ENCODE assay signal across 23 cellular contexts in the genomic region with DNA sequence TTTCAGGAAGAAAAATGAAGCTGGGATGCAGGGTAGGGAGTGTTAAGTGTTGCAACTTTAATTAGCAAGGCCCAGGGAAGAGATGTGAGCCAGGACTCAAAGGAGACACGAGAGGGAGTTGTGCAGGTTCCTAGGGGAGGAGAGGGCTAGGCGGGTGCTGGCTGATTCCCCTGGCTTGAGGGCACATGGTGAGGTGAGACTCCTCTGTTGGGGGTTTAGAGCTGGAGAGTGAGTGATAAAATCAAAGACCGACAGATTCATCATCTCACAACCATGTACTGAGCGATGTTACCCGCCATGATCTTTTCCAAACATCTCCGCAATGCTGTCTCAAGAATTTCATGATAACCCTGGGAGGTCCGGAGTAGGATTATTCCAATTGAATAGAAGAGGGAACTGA.
DNase-seq lines count a peak whose midpoint lies in the region; ATAC-seq and TF ChIP-seq lines count a peak whose summit lies in the region.
"Had no signal": no experiment of that assay in that cellular context is flagged by ENCODE, and none has a peak within 500 bp of the region (broad histone marks: within the 10 kb centered on the region; RNA-seq: fewer than 3 reads in every experiment).

No MANE protein-coding gene starts in this region.

- BruUV-seq in OCI-LY7 (replicated peaks; lab: Mats Ljungman, UMichigan): no TSS peak

- H4K20me1 ChIP-seq in Karpas-422 (ENCODE audit: insufficient read depth, low read depth, low read length) (no peaks in the 10 kb centered on the region), OCI-LY7 (ENCODE audit: insufficient read depth, low read length) (no peaks in the 10 kb centered on the region)
- H4K20me1 ChIP-seq: BLaER1 treated with 17β-estradiol and CSF1 and Interleukin-3, amounts not matched to agents 10 nM and 100 nM had no signal

- H3K9me3 ChIP-seq in Karpas-422 (ENCODE audit: low read length) (no peaks in the 10 kb centered on the region), OCI-LY7 (ENCODE audit: low read length) (no peaks in the 10 kb centered on the region)
- H3K9me3 ChIP-seq: A549; BE2C; BLaER1 treated with 17β-estradiol and CSF1 and Interleukin-3, amounts not matched to agents 10 nM and 100 nM; HAP-1 had no signal

- H3K4me2 ChIP-seq in Karpas-422 (ENCODE audit: low read depth, low read length, poor library complexity, severe bottlenecking) (peak overlapping the region; percentile 37), OCI-LY7 (ENCODE audit: low read length) (peak overlapping the region; percentile 68)
- H3K4me2 ChIP-seq: A549, GM23338 had no signal

- intact Hi-C loops in OCI-LY7 (cut with micrococcal nuclease; ENCODE audit: unreplicated experiment) (no loop called here), posterior vena cava (cut with DNase I) (no loop called here)

- peaks cover 70% of the 10 kb centered on the region for H3K4me1 ChIP-seq in Karpas-422 (ENCODE audit: low read length)
- peaks cover 35% of the 10 kb centered on the region for H3K4me1 ChIP-seq in OCI-LY7 (ENCODE audit: insufficient read depth, low read length, poor library complexity, severe bottlenecking)
- no peaks in the 10 kb centered on the region for H3K4me1 ChIP-seq in foreskin keratinocyte
- H3K4me1 ChIP-seq: A549, BE2C, HAP-1 had no signal

- POLR2A ChIA-PET in OCI-LY7 (lab: Charles Lee): no interaction called here

- H2AFZ ChIP-seq in Karpas-422 (ENCODE audit: low read length) (no peak overlapping the region), OCI-LY7 (ENCODE audit: low read length) (no peak overlapping the region)
- H2AFZ ChIP-seq: GM23338 had no signal

- H3K79me2 ChIP-seq in Karpas-422 (ENCODE audit: low read length) (no peaks in the 10 kb centered on the region), OCI-LY7 (ENCODE audit: insufficient read depth, low read depth, low read length) (no peaks in the 10 kb centered on the region)

- H3K27me3 ChIP-seq in Karpas-422 (ENCODE audit: low read length) (no peaks in the 10 kb centered on the region), foreskin keratinocyte (peaks cover 4% of the 10 kb centered on the region)
- H3K27me3 ChIP-seq: BE2C; BLaER1 treated with 17β-estradiol and CSF1 and Interleukin-3, amounts not matched to agents 10 nM and 100 nM had no signal

- no peaks in the 10 kb centered on the region for H3K36me3 ChIP-seq in Karpas-422 (ENCODE audit: insufficient read depth, low read length)
- H3K36me3 ChIP-seq in OCI-LY7 (ENCODE audit: insufficient read depth, low read length): no peaks in the 10 kb centered on the region
- H3K36me3 ChIP-seq: BE2C; BLaER1 treated with 17β-estradiol and CSF1 and Interleukin-3, amounts not matched to agents 10 nM and 100 nM; HAP-1 had no signal

- CTCF ChIA-PET in OCI-LY7 (lab: Charles Lee; ENCODE audit: unreplicated experiment): interaction anchor here (0.6 kb wide), 1 partner anchor 37 kb away, joined by 4 read pairs; no protein-coding TSS in a partner anchor

- DNase-seq in Karpas-422: no peak
- DNase-seq in OCI-LY7 (ENCODE audit: low spot score): no peak
- no peak for DNase-seq in omental fat pad (ENCODE audit: low spot score)
- DNase-seq in posterior vena cava (ENCODE audit: low spot score): peak; percentile 42
- no peak for DNase-seq in foreskin keratinocyte
- DNase-seq in HUDEP-2 (lab: John Stamatoyannopoulos, UW; ENCODE audit: unreplicated experiment in 76 of 76): no peak
- DNase-seq: ACHN; AML-193; BE2C; CD4-positive, alpha-beta T cell; CD8-positive, alpha-beta memory T cell; DMS 273 treated with DMSO at 0.1 percent for 48 hours; DMS79; EL; GDM1; HFFc6 had no signal

- H3K4me3 ChIP-seq in Karpas-422 (ENCODE audit: low read length) (no peak overlapping the region), OCI-LY7 (ENCODE audit: low read depth, low read length, poor library complexity, severe bottlenecking) (no peak overlapping the region)
- H3K4me3 ChIP-seq: A549; BLaER1 treated with 17β-estradiol and CSF1 and Interleukin-3, amounts not matched to agents 10 nM and 100 nM; GM12878; GM23338; HAP-1 had no signal

- ATAC-seq in omental fat pad (ENCODE audit: low FRiP score) (peak; percentile 20), HG02588 (IDR thresholded peaks at IDR 0.05; ENCODE audit: unreplicated experiment) (no peak), foreskin keratinocyte (no peak)
- ATAC-seq: A549, GM12878 had no signal

- TF ChIP-seq CTCF in OCI-LY7 (conservative IDR thresholded peaks at IDR 0.05; ENCODE audit: low read length) (no peak), omental fat pad (IDR thresholded peaks at IDR 0.05) (no peak), foreskin keratinocyte (conservative IDR thresholded peaks at IDR 0.05) (no peak)

- H3K27ac ChIP-seq in Karpas-422 (ENCODE audit: low read length): peak overlapping the region; percentile 82
- no peak overlapping the region for H3K27ac ChIP-seq in OCI-LY7 (ENCODE audit: low read depth, low read length, poor library complexity, severe bottlenecking)
- H3K27ac ChIP-seq in foreskin keratinocyte: no peak overlapping the region
- H3K27ac ChIP-seq: 22Rv1; A549; BLaER1 treated with 17β-estradiol and CSF1 and Interleukin-3, amounts not matched to agents 10 nM and 100 nM had no signal

- peak overlapping the region; percentile 47 for H3K9ac ChIP-seq in Karpas-422 (ENCODE audit: low read length)
- H3K9ac ChIP-seq: BLaER1 treated with 17β-estradiol and CSF1 and Interleukin-3, amounts not matched to agents 10 nM and 100 nM had no signal

- no peaks in the 10 kb centered on the region for H3K9me2 ChIP-seq in Karpas-422 (replicated peaks; ENCODE audit: insufficient read depth, low read length)
- no peaks in the 10 kb centered on the region for H3K9me2 ChIP-seq in OCI-LY7 (ENCODE audit: insufficient read depth, low read length)
